ENCODE assay signal across 1 cellular context in the genomic region with DNA sequence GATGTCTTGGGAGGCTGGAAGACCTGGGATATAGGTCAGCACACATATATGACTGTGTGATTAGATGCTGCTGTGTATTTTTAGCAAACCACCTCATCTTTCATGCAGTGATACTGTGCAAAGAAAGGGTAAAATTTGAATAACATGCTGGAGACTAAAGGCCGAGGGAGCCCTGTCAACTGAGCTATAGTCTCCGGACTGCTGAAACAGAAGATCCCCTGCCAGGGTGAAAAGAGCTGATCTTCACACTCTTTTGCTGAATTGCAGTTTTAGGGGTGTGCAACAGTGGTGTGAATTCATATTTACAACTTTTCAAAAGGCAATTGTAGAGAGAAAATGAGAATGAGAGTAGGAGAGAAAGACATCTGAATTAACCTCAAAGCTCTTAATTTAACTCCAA.
TF ChIP-seq lines count a peak whose summit lies in the region.

No MANE protein-coding gene starts in this region.

TF ChIP-seq in HepG2, 621 proteins besides CTCF, POLR2A, EP300 and RAD21 (continued from another document):
- TF ChIP-seq, protein P1, sequence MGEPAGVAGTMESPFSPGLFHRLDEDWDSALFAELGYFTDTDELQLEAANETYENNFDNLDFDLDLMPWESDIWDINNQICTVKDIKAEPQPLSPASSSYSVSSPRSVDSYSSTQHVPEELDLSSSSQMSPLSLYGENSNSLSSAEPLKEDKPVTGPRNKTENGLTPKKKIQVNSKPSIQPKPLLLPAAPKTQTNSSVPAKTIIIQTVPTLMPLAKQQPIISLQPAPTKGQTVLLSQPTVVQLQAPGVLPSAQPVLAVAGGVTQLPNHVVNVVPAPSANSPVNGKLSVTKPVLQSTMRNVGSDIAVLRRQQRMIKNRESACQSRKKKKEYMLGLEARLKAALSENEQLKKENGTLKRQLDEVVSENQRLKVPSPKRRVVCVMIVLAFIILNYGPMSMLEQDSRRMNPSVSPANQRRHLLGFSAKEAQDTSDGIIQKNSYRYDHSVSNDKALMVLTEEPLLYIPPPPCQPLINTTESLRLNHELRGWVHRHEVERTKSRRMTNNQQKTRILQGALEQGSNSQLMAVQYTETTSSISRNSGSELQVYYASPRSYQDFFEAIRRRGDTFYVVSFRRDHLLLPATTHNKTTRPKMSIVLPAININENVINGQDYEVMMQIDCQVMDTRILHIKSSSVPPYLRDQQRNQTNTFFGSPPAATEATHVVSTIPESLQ (CRISPR knock-in tag; conservative IDR thresholded peaks at IDR 0.05) = no peak
- TF ChIP-seq ZNF792 (CRISPR knock-in tag; IDR thresholded peaks at IDR 0.05) (no peak), PITX1 (CRISPR knock-in tag; IDR thresholded peaks at IDR 0.05) (no peak)
